ENCODE assay signal across 14 cellular contexts in genomic region chr1:184597652-184598357, GRCh38.
DNase-seq lines count a peak whose midpoint lies in the region; ATAC-seq and TF ChIP-seq lines count a peak whose summit lies in the region.
"Had no signal": no experiment of that assay in that cellular context is flagged by ENCODE, and none has a peak within 500 bp of the region (broad histone marks: within the 10 kb centered on the region; RNA-seq: fewer than 3 reads in every experiment).

No MANE protein-coding gene starts in this region.

- H2AFZ ChIP-seq in H9 (ENCODE audit: low read length) = no peak overlapping the region
- H2AFZ ChIP-seq in SK-N-SH (ENCODE audit: low read depth) = no peak overlapping the region

- H4K20me1 ChIP-seq in H9 (ENCODE audit: control insufficient read depth, insufficient read depth, insufficient read length) (no peaks in the 10 kb centered on the region), SK-N-SH (ENCODE audit: insufficient read depth) (no peaks in the 10 kb centered on the region)

- H3K79me1 ChIP-seq in H9 (ENCODE audit: insufficient read depth, low read depth, low read length, poor library complexity, severe bottlenecking) = no peaks in the 10 kb centered on the region

- no CpG with 5 or more reads among the region's 4 CpGs for WGBS in H9 (ENCODE audit: extremely low coverage, insufficient read length, low lambda C conversion rate)
- 34% methylated on average over 4 of the region's 4 CpGs for WGBS in SK-N-SH (ENCODE audit: low lambda C conversion rate)

- no peak overlapping the region for H3K56ac ChIP-seq in H9 (ENCODE audit: insufficient read length, low read depth, low read length)

- H3K4me3 Mint-ChIP-seq in H9 = no peak overlapping the region

- no peak for TF ChIP-seq CTCF in H9 (conservative IDR thresholded peaks at IDR 0.05)
- TF ChIP-seq CTCF in SK-N-SH (IDR thresholded peaks at IDR 0.05) = no peak
- TF ChIP-seq CTCF in epithelial cell of esophagus (IDR thresholded peaks at IDR 0.05; ENCODE audit: insufficient read depth, low read depth, low read length, missing control alignments) = no peak

- H3K27ac ChIP-seq in H9 (ENCODE audit: insufficient read length, low read depth, low read length) (no peak overlapping the region), SK-N-SH (ENCODE audit: low read depth in 2 of 2, low read length in 1 of 2) (peak overlapping the region; percentile 18 to 39; a peak in 2 of 4 replicates)
- H3K27ac ChIP-seq: adrenal gland, coronary artery, SK-N-MC had no signal

- H3K9ac ChIP-seq in H9 (ENCODE audit: extremely low read depth, insufficient read length, low read length) (no peak overlapping the region), SK-N-SH (no peak overlapping the region)

- H3K23me2 ChIP-seq in H9 (ENCODE audit: insufficient read length, low read depth, low read length, poor library complexity, severe bottlenecking) = no peaks in the 10 kb centered on the region

- DNase-seq in H9 (no peak), SK-N-SH (peak; percentile 12), epithelial cell of esophagus (ENCODE audit: low read depth) (peak; percentile 60), mucosa of gallbladder (ENCODE audit: low spot score) (peak; percentile 11), NCI-H774 (lab: John Stamatoyannopoulos, UW) (no peak), cortex of kidney (lab: John Stamatoyannopoulos, UW) (no peak), H4 (ENCODE audit: low spot score) (no peak)
- DNase-seq: adrenal gland, KG1, NCI-H446, right cardiac atrium had no signal

- H3K27me3 ChIP-seq in H9 (ENCODE audit: insufficient read depth, low read length) (no peaks in the 10 kb centered on the region), SK-N-SH (ENCODE audit: insufficient read depth) (no peaks in the 10 kb centered on the region)
- H3K27me3 ChIP-seq: adrenal gland had no signal

- H3T11ph ChIP-seq in H9 (ENCODE audit: low read length) = no peak overlapping the region

- H4K8ac ChIP-seq in H9 (replicated peaks; ENCODE audit: insufficient read length, low read depth, low read length) = no peak overlapping the region

- peak overlapping the region; percentile 8 to 77 (median 17); a peak in 2 of 7 replicates for H3K27ac Mint-ChIP-seq in H9

- H3K18ac ChIP-seq in H9 (ENCODE audit: insufficient read length, low read depth, low read length) = no peak overlapping the region

- H2BK5ac ChIP-seq in H9 (ENCODE audit: insufficient read length, low read length) = no peak overlapping the region

- no peak for TF ChIP-seq RAD21 in SK-N-SH (IDR thresholded peaks at IDR 0.05; ENCODE audit: low read length)

- no peak overlapping the region for H2BK12ac ChIP-seq in H9 (ENCODE audit: insufficient read length, low read depth, low read length)

- H3K4me2 ChIP-seq in H9 (ENCODE audit: insufficient read depth, insufficient read length, low read length) (no peak overlapping the region), SK-N-SH (peak overlapping the region; percentile 9; the same call in 1 of the 2 replicates)

- no peaks in the 10 kb centered on the region for H3K36me3 ChIP-seq in SK-N-SH (replicated peaks in 1 of 2; ENCODE audit: control insufficient read depth in 1 of 2, insufficient read depth in 2 of 2, low read length in 1 of 2)
- H3K36me3 ChIP-seq: adrenal gland had no signal

- H3K4ac ChIP-seq in H9 (ENCODE audit: low read depth, low read length) = no peak overlapping the region

- H3F3A ChIP-seq in SK-N-SH (replicated peaks; ENCODE audit: insufficient read depth) = no peaks in the 10 kb centered on the region

- H3K4me3 ChIP-seq in SK-N-SH (ENCODE audit: low read depth in 2 of 2, low read length in 1 of 2) (no peak overlapping the region), epithelial cell of esophagus (ENCODE audit: low read length) (no peak overlapping the region)
- H3K4me3 ChIP-seq: adrenal gland, coronary artery, SK-N-MC had no signal

- peaks cover 3 to 14% of the 10 kb centered on the region in 2 experiments; a peak in 3 of 4 replicates for H3K4me1 Mint-ChIP-seq in H9

- POLR2A ChIA-PET in SK-N-SH (lab: Yijun Ruan, JAX) = no interaction called here

- TF ChIP-seq EP300 in SK-N-SH (IDR thresholded peaks at IDR 0.05; ENCODE audit: borderline replicate concordance in 1 of 2, low read depth in 1 of 2, low read length in 1 of 2) = no peak; a peak in 1 of 4 replicates

- no peak overlapping the region for H2BK120ac ChIP-seq in H9 (ENCODE audit: low read depth, low read length, poor library complexity, severe bottlenecking)

- H4K91ac ChIP-seq in H9 (ENCODE audit: insufficient read length, low read depth, low read length) = no peak overlapping the region

- H3K9me3 ChIP-seq in H9 (ENCODE audit: control insufficient read depth, low read depth, low read length) (no peaks in the 10 kb centered on the region), SK-N-SH (no peaks in the 10 kb centered on the region)
- H3K9me3 ChIP-seq: adrenal gland had no signal

- ATAC-seq in HG03135 (IDR thresholded peaks at IDR 0.05; ENCODE audit: unreplicated experiment) = no peak

- no peak overlapping the region for H2AK5ac ChIP-seq in H9 (ENCODE audit: insufficient read length, low read length)

- no peak overlapping the region for H2BK15ac ChIP-seq in H9 (ENCODE audit: low read depth, low read length)

- H3K9me2 ChIP-seq in SK-N-SH = no peaks in the 10 kb centered on the region

- H3K23ac ChIP-seq in H9 (ENCODE audit: insufficient read length, low read depth, low read length) = no peak overlapping the region

- no peaks in the 10 kb centered on the region for H3K27me3 Mint-ChIP-seq in H9 (ENCODE audit: low read depth)

- no peak overlapping the region for H4K5ac ChIP-seq in H9 (ENCODE audit: insufficient read length, low read depth, low read length)

- H3K14ac ChIP-seq in H9 (ENCODE audit: insufficient read depth, low read length) = no peak overlapping the region

- H3K79me2 ChIP-seq in H9 (ENCODE audit: insufficient read depth, low read length) (no peaks in the 10 kb centered on the region), SK-N-SH (ENCODE audit: insufficient read depth) (no peaks in the 10 kb centered on the region)

- H3K9me3 Mint-ChIP-seq in H9 = no peaks in the 10 kb centered on the region

- H2BK20ac ChIP-seq in H9 (ENCODE audit: low read depth, low read length, poor library complexity, severe bottlenecking) = no peak overlapping the region

- peaks cover 0 to 18% (median 0%) of the 10 kb centered on the region in 3 experiments; a peak in 3 of 7 replicates for H3K36me3 Mint-ChIP-seq in H9 (ENCODE audit: insufficient read depth in 1 of 3, low read depth in 3 of 3)

- H3K4me1 ChIP-seq in H9 (ENCODE audit: insufficient read depth, low read length) (no peaks in the 10 kb centered on the region), SK-N-SH (ENCODE audit: control insufficient read depth in 1 of 2, insufficient read depth in 2 of 2, low read depth in 1 of 2, low read length in 1 of 2) (peaks cover 11 to 26% of the 10 kb centered on the region in 2 experiments; a peak in 3 of 4 replicates)

- CTCF ChIA-PET in SK-N-SH (lab: Yijun Ruan, JAX) = interaction anchor here (1.0 kb wide), 1 partner anchor 397 kb away, joined by 3 read pairs; no protein-coding TSS in a partner anchor

TF ChIP-seq in SK-N-SH, 30 proteins besides CTCF, POLR2A, EP300 and RAD21:
- no peak for TF ChIP-seq GABPA (IDR thresholded peaks at IDR 0.05; ENCODE audit: low read depth)
- peak; percentile 67; the same call in 1 of the 2 replicates for TF ChIP-seq MEF2A (IDR thresholded peaks at IDR 0.05; ENCODE audit: borderline replicate concordance, low read depth)
- TF ChIP-seq YY1 (IDR thresholded peaks at IDR 0.05; ENCODE audit: low read depth) = no peak
- TF ChIP-seq MXI1 (IDR thresholded peaks at IDR 0.05; ENCODE audit: low read depth, low read length) = peak; percentile 30; the same call in 1 of the 2 replicates
- TF ChIP-seq NFIC (IDR thresholded peaks at IDR 0.05; ENCODE audit: borderline replicate concordance) = no peak
- 0 out of 2 replicates have a peak, but pooled peaks have one; percentile 41 for TF ChIP-seq GATA2 (CRISPR knock-in tag; IDR thresholded peaks at IDR 0.05)
- TF ChIP-seq SIN3A (IDR thresholded peaks at IDR 0.05; ENCODE audit: borderline replicate concordance, low read depth, low read length) = no peak
TF ChIP-seq in SK-N-SH: peak in this region for 3.

Comparison
In these comparisons a context has a peak if more than half of its experiments do, and no peak if none do; other contexts are left out.
1. DNase-seq: peak in SK-N-SH (single experiment), epithelial cell of esophagus (single experiment) and mucosa of gallbladder (single experiment); none in H9 (single experiment), NCI-H774 (single experiment), cortex of kidney (single experiment) and H4 (single experiment).